36 cellular contexts compared by ENCODE assay signal in the genomic region with DNA sequence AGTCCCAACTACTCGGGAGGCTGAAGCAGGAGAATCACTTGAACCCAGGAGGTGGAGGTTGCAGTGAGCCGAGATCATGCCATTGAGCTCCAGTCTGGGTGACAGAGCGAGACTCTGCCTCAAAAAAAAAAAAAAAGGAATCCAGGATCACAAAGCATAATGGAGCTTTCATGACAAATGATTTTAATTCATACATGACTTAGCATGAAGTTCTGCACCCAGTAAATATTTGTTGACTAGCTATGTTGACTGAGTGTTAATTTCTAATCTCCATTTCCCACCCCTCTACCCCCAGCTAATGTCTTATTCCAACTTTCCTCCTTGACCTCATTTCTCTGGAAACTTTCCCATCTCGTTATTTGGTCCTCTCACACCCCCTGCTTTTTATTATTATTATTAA. TPM values are rescaled to one million over a fixed set of nuclear protein-coding genes. Genes with fewer than 3 reads are reported as not detected.
"Had no signal": no experiment of that assay in that cellular context is flagged by ENCODE, and none has a peak within 500 bp of the region (broad histone marks: within the 10 kb centered on the region; RNA-seq: fewer than 3 reads in every experiment).

No MANE protein-coding gene starts in this region.

- H3K4me3 ChIP-seq: MG63 had no signal

- DNase-seq: Karpas-422, Kasumi-1, MG63, MM.1S, MV-4-11, NCI-H1048, NCI-H1092, NCI-H1092 treated with DMSO at 0.1 percent for 48 hours, NCI-H1105, NCI-H1105 treated with DMSO at 0.1 percent for 48 hours, NCI-H1417, NCI-H1417 treated with DMSO at 0.1 percent for 48 hours, NCI-H1436, NCI-H1436 treated with DMSO at 0.1 percent for 48 hours, NCI-H146, NCI-H1694, NCI-H1694 treated with DMSO at 0.1 percent for 48 hours, NCI-H187, NCI-H187 treated with DMSO at 0.1 percent for 48 hours, NCI-H1930, NCI-H2029, NCI-H2029 treated with DMSO at 0.1 percent for 48 hours, NCI-H2081, NCI-H2081 treated with DMSO at 0.1 percent for 48 hours, NCI-H2107, NCI-H2171, NCI-H2171 treated with DMSO at 0.1 percent for 48 hours, NCI-H2227 treated with DMSO at 0.1 percent for 48 hours, NCI-H226, NCI-H345, NCI-H446, NCI-H446 treated with DMSO at 0.1 percent for 48 hours, NCI-H510A, NCI-H510A treated with DMSO at 0.1 percent for 48 hours had no signal

- H3K27me3 ChIP-seq: MG63 had no signal

- H3K9me3 ChIP-seq: MG63 had no signal

RNA-seq across cellular contexts. Expression of gene ATOH7, which starts 53.3 kb away (rescaled TPM):
- total RNA-seq: M059J, MCF 10A had no signal
